Comparison of ENCODE assay signal across 1 cellular context in genomic region chr4:169032883-169033645, GRCh38.
TF ChIP-seq lines count a peak whose summit lies in the region.

No MANE protein-coding gene starts in this region.

TF ChIP-seq in HCT116, 20 proteins besides CTCF, POLR2A, EP300 and RAD21:
- TF ChIP-seq MAX (IDR thresholded peaks at IDR 0.05), result no peak
- no peak for TF ChIP-seq SIN3A (IDR thresholded peaks at IDR 0.05; ENCODE audit: low read depth)
- TF ChIP-seq SRF (IDR thresholded peaks at IDR 0.05; ENCODE audit: low read depth), result no peak
- no peak for TF ChIP-seq POLR2AphosphoS5 (IDR thresholded peaks at IDR 0.05; ENCODE audit: low read depth, low read length)
- no peak for TF ChIP-seq ELF1 (IDR thresholded peaks at IDR 0.05; ENCODE audit: borderline replicate concordance, low read depth)
- TF ChIP-seq, protein P1, sequence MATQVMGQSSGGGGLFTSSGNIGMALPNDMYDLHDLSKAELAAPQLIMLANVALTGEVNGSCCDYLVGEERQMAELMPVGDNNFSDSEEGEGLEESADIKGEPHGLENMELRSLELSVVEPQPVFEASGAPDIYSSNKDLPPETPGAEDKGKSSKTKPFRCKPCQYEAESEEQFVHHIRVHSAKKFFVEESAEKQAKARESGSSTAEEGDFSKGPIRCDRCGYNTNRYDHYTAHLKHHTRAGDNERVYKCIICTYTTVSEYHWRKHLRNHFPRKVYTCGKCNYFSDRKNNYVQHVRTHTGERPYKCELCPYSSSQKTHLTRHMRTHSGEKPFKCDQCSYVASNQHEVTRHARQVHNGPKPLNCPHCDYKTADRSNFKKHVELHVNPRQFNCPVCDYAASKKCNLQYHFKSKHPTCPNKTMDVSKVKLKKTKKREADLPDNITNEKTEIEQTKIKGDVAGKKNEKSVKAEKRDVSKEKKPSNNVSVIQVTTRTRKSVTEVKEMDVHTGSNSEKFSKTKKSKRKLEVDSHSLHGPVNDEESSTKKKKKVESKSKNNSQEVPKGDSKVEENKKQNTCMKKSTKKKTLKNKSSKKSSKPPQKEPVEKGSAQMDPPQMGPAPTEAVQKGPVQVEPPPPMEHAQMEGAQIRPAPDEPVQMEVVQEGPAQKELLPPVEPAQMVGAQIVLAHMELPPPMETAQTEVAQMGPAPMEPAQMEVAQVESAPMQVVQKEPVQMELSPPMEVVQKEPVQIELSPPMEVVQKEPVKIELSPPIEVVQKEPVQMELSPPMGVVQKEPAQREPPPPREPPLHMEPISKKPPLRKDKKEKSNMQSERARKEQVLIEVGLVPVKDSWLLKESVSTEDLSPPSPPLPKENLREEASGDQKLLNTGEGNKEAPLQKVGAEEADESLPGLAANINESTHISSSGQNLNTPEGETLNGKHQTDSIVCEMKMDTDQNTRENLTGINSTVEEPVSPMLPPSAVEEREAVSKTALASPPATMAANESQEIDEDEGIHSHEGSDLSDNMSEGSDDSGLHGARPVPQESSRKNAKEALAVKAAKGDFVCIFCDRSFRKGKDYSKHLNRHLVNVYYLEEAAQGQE (IDR thresholded peaks at IDR 0.05; ENCODE audit: low read depth), result no peak
- no peak for TF ChIP-seq EGR1 (IDR thresholded peaks at IDR 0.05; ENCODE audit: low read depth)
- TF ChIP-seq CEBPB (IDR thresholded peaks at IDR 0.05; ENCODE audit: low read depth), result no peak
- TF ChIP-seq EZH2phosphoT487 (IDR thresholded peaks at IDR 0.05; ENCODE audit: borderline replicate concordance), result no peak
- TF ChIP-seq JUND (IDR thresholded peaks at IDR 0.05), result no peak
- no peak for TF ChIP-seq TCF7L2 (IDR thresholded peaks at IDR 0.05; ENCODE audit: borderline replicate concordance, extremely low read depth, insufficient read depth, insufficient read length)
